Comparison of ENCODE assay signal across 1 cellular context in genomic region chr9:121972501-121972981, GRCh38.
TF ChIP-seq lines count a peak whose summit lies in the region.

No MANE protein-coding gene starts in this region.

TF ChIP-seq in GM12878, 131 proteins besides CTCF, POLR2A, EP300 and RAD21 (continued from another document):
- TF ChIP-seq CUX1 (IDR thresholded peaks at IDR 0.05; ENCODE audit: insufficient replicate concordance, low read depth, low read length), result no peak
- TF ChIP-seq SRF (IDR thresholded peaks at IDR 0.05; ENCODE audit: low read depth in 2 of 2, low read length in 2 of 2), result no peak
- TF ChIP-seq MYC (IDR thresholded peaks at IDR 0.05; ENCODE audit: insufficient read depth, insufficient read length, insufficient replicate concordance, low read length, severe bottlenecking), result no peak
- TF ChIP-seq PKNOX1 (IDR thresholded peaks at IDR 0.05), result no peak
- no peak for TF ChIP-seq IKZF2 (IDR thresholded peaks at IDR 0.05)
- no peak for TF ChIP-seq BCL11A (IDR thresholded peaks at IDR 0.05; ENCODE audit: low read depth, low read length)
- TF ChIP-seq JUND (IDR thresholded peaks at IDR 0.05; ENCODE audit: low read depth, low read length), result no peak
- TF ChIP-seq, protein P1, sequence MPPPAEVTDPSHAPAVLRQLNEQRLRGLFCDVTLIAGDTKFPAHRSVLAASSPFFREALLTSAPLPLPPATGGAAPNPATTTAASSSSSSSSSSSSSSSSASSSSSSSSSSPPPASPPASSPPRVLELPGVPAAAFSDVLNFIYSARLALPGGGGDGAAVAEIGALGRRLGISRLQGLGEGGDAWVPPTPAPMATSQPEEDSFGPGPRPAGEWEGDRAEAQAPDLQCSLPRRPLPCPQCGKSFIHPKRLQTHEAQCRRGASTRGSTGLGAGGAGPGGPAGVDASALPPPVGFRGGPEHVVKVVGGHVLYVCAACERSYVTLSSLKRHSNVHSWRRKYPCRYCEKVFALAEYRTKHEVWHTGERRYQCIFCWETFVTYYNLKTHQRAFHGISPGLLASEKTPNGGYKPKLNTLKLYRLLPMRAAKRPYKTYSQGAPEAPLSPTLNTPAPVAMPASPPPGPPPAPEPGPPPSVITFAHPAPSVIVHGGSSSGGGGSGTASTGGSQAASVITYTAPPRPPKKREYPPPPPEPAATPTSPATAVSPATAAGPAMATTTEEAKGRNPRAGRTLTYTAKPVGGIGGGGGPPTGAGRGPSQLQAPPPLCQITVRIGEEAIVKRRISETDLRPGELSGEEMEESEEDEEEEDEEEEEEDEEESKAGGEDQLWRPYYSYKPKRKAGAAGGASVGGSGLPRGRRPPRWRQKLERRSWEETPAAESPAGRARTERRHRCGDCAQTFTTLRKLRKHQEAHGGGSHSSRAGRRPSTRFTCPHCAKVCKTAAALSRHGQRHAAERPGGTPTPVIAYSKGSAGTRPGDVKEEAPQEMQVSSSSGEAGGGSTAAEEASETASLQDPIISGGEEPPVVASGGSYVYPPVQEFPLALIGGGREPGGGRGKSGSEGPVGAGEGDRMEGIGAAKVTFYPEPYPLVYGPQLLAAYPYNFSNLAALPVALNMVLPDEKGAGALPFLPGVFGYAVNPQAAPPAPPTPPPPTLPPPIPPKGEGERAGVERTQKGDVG (CRISPR knock-in tag; IDR thresholded peaks at IDR 0.05), result no peak
- no peak for TF ChIP-seq IRF4 (IDR thresholded peaks at IDR 0.05; ENCODE audit: low read depth, low read length)
- TF ChIP-seq ZBED1 (IDR thresholded peaks at IDR 0.05; ENCODE audit: borderline replicate concordance), result no peak
- no peak for TF ChIP-seq ATF7 (IDR thresholded peaks at IDR 0.05; ENCODE audit: low read depth)
- no peak for TF ChIP-seq TARDBP (IDR thresholded peaks at IDR 0.05; ENCODE audit: borderline replicate concordance)
- no peak for TF ChIP-seq FOXK2 (IDR thresholded peaks at IDR 0.05)
- no peak for TF ChIP-seq SKIL (IDR thresholded peaks at IDR 0.05; ENCODE audit: low read depth, poor library complexity, severe bottlenecking)
- TF ChIP-seq KLF5 (IDR thresholded peaks at IDR 0.05; ENCODE audit: partially characterized antibody), result no peak
- TF ChIP-seq HDAC2 (IDR thresholded peaks at IDR 0.05), result no peak
